In the genomic region with DNA sequence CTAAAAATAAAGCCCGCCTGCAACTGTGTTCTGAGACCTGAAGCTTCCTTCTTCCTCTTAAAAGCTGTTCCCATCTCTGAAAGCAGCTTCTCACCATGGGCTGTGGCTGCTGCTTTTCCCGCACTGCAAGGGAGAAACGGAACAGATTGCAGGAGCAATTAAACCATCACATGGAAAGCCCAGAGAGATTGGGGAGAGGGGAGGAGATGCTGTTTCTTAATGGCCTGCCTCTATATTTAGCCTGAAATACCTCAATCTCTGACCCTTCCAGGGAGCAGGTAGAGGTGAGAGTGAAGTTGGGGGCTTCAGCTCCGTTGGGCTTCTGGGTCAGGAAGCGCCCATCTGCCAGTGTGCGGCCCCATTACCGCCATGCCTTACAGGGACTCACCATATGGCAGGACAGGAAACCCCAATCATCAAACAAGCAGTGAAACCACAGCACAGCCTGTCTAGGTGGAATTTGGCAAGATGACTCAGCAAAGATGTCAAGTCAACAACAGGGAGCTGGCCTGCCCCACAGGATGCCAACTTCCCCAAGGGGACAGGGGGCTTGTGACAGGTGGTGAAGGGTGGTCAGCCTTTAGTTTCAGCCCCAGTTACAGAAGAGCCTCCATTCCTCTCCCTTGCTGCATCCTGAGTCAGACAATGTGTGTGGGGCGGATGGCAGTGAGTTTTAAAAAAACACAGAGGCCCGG, we compare ENCODE assay signal across 8 cellular contexts.
DNase-seq lines count a peak whose midpoint lies in the region; ATAC-seq and TF ChIP-seq lines count a peak whose summit lies in the region.

No MANE protein-coding gene starts in this region.

- TF ChIP-seq CTCF in neural crest cell (conservative IDR thresholded peaks at IDR 0.05) (no peak), lower leg skin (IDR thresholded peaks at IDR 0.05) (no peak)

- peak overlapping the region; percentile 36 to 65 for H3K27ac Mint-ChIP-seq in T-cell
- H3K27ac Mint-ChIP-seq in neural crest cell (ENCODE audit: unreplicated experiment), result peak overlapping the region; percentile 6

- peaks cover 0 to 2% of the 10 kb centered on the region in 2 donors for H3K27me3 Mint-ChIP-seq in T-cell
- H3K27me3 Mint-ChIP-seq in neural crest cell (ENCODE audit: low read depth), result peaks cover 20% of the 10 kb centered on the region

- ATAC-seq in HG02870 (IDR thresholded peaks at IDR 0.05; ENCODE audit: unreplicated experiment), result peak; percentile 49
- peak; percentile 32 to 61 (median 52) for ATAC-seq in T-cell (replicated peaks in 1 of 4)

- peak; percentile 5 for DNase-seq in activated gamma-delta T cell treated with Interleukin-2 at 50 U/mL for 16 hours
- no peak for DNase-seq in activated gamma-delta T cell (lab: John Stamatoyannopoulos, UW)
- peak in 3 of 34 experiments; percentile 3 to 19 (median 4) for DNase-seq in T-cell
- DNase-seq in neural crest cell (ENCODE audit: low read depth, low spot score), result no peak
- DNase-seq in NCI-H1092 (lab: John Stamatoyannopoulos, UW), result no peak
- DNase-seq in lower leg skin (ENCODE audit: low spot score in 2 of 2), result no peak
- no peak for DNase-seq in mesenteric fat pad (ENCODE audit: low spot score)

- no peaks in the 10 kb centered on the region for H3K36me3 Mint-ChIP-seq in T-cell
- no peaks in the 10 kb centered on the region for H3K36me3 Mint-ChIP-seq in neural crest cell (ENCODE audit: low read depth)

- no peak for TF ChIP-seq POLR2A in lower leg skin (IDR thresholded peaks at IDR 0.05)

- H3K4me3 ChIP-seq in lower leg skin (ENCODE audit: low read depth, poor library complexity, severe bottlenecking), result no peak overlapping the region

- H3K4me1 Mint-ChIP-seq in T-cell, result peaks cover 27 to 31% (median 29%) of the 10 kb centered on the region in 3 donors
- no peaks in the 10 kb centered on the region for H3K4me1 Mint-ChIP-seq in neural crest cell

- H3K9me3 Mint-ChIP-seq in T-cell (no peaks in the 10 kb centered on the region), neural crest cell (no peaks in the 10 kb centered on the region)

- CTCF ChIA-PET in T-cell (lab: Charles Lee), result no interaction called here

- peak overlapping the region in 1 of 3 donors; percentile 28 for H3K4me3 Mint-ChIP-seq in T-cell
- H3K4me3 Mint-ChIP-seq in neural crest cell, result no peak overlapping the region

- intact Hi-C loops in lower leg skin (cut with DNase I; ENCODE audit: low total_unique reads), result no loop called here

- POLR2A ChIA-PET in T-cell (lab: Charles Lee), result no interaction called here

- WGBS in lower leg skin, 2 donors, result 54 to 55% methylated on average over 9 of the region's 9 CpGs
